11 cellular contexts compared by ENCODE assay signal in genomic region chr4:98546910-98547544, GRCh38.
A peak's percentile ranks its signal among the peaks of the same experiment; 100 is the strongest.
DNase-seq lines count a peak whose midpoint lies in the region; ATAC-seq and TF ChIP-seq lines count a peak whose summit lies in the region.
"Had no signal": no experiment of that assay in that cellular context is flagged by ENCODE, and none has a peak within 500 bp of the region (broad histone marks: within the 10 kb centered on the region; RNA-seq: fewer than 3 reads in every experiment).

No MANE protein-coding gene starts in this region.

- H2AFZ ChIP-seq in DND-41 (ENCODE audit: low read depth, low read length): peak overlapping the region; percentile 17; the same call in 1 of the 2 replicates

- H3K79me2 ChIP-seq in DND-41 (ENCODE audit: insufficient read depth, low read length): no peaks in the 10 kb centered on the region

- no peaks in the 10 kb centered on the region for H3K9me3 ChIP-seq in DND-41 (ENCODE audit: insufficient read depth, low read length, severe bottlenecking)
- H3K9me3 ChIP-seq in left ventricle myocardium inferior (replicated peaks): peaks cover 9% of the 10 kb centered on the region
- no peaks in the 10 kb centered on the region for H3K9me3 ChIP-seq in body of pancreas

- H3K27me3 ChIP-seq in DND-41 (ENCODE audit: insufficient read depth, low read length, poor library complexity): no peaks in the 10 kb centered on the region
- no peaks in the 10 kb centered on the region for H3K27me3 ChIP-seq in left ventricle myocardium inferior (ENCODE audit: low read depth)
- no peaks in the 10 kb centered on the region for H3K27me3 ChIP-seq in body of pancreas

- no peak for ATAC-seq in DND-41 (ENCODE audit: insufficient read depth, low read depth)
- no peak for ATAC-seq in body of pancreas
- no peak for ATAC-seq in HG02852 (IDR thresholded peaks at IDR 0.05; ENCODE audit: unreplicated experiment)

- TF ChIP-seq CTCF in DND-41 (IDR thresholded peaks at IDR 0.05; ENCODE audit: borderline replicate concordance, extremely low read depth, low read length, poor library complexity, severe bottlenecking) (no peak), astrocyte of the cerebellum (IDR thresholded peaks at IDR 0.05; ENCODE audit: low read depth, low read length, missing control alignments) (peak; percentile 38), left ventricle myocardium inferior (IDR thresholded peaks at IDR 0.05; ENCODE audit: borderline replicate concordance) (no peak), body of pancreas (IDR thresholded peaks at IDR 0.05) (no peak)

- no peak overlapping the region for H3K27ac ChIP-seq in DND-41 (ENCODE audit: low read length)
- peak overlapping the region; percentile 18 for H3K27ac ChIP-seq in left ventricle myocardium inferior (replicated peaks)
- H3K27ac ChIP-seq in body of pancreas: no peak overlapping the region

- DNase-seq in DND-41: no peak
- DNase-seq in astrocyte of the cerebellum (ENCODE audit: low read depth): peak; percentile 63
- DNase-seq in left ventricle myocardium inferior: no peak
- peak; percentile 65 for DNase-seq in retina
- DNase-seq in activated CD8-positive, alpha-beta memory T cell treated with anti-CD3 and anti-CD28 coated beads, Interleukin-2, amount 50 U/mL, for 4 hours: no peak
- DNase-seq in NCI-H128 (lab: John Stamatoyannopoulos, UW; ENCODE audit: unreplicated experiment): no peak
- DNase-seq in body of pancreas: no peak
- DNase-seq: activated CD4-positive, CD25-positive, alpha-beta regulatory T cell treated with anti-CD3 and anti-CD28 coated beads, Interleukin-2, amount 50 U/mL, for 72 hours; DMS53; NCI-H146 had no signal

- H3K36me3 ChIP-seq in DND-41 (ENCODE audit: insufficient read depth, low read length) (no peaks in the 10 kb centered on the region), left ventricle myocardium inferior (no peaks in the 10 kb centered on the region), body of pancreas (replicated peaks in 1 of 2; ENCODE audit: insufficient read depth in 1 of 2, low read depth in 2 of 2) (no peaks in the 10 kb centered on the region)

- no peak for TF ChIP-seq POLR2A in body of pancreas (IDR thresholded peaks at IDR 0.05)

- H3K4me3 ChIP-seq in DND-41 (ENCODE audit: low read depth in 1 of 2, low read length in 2 of 2): no peak overlapping the region
- H3K4me3 ChIP-seq in astrocyte of the cerebellum (ENCODE audit: low read depth, low read length): peak overlapping the region; percentile 35
- H3K4me3 ChIP-seq in left ventricle myocardium inferior: peak overlapping the region; percentile 53
- no peak overlapping the region for H3K4me3 ChIP-seq in body of pancreas

- intact Hi-C loops in left ventricle myocardium inferior (cut with micrococcal nuclease) (no loop called here), body of pancreas (cut with DNase I) (no loop called here)

- H3K4me1 ChIP-seq in DND-41 (ENCODE audit: insufficient read depth, low read length) (no peaks in the 10 kb centered on the region), left ventricle myocardium inferior (peaks cover 10% of the 10 kb centered on the region), body of pancreas (no peaks in the 10 kb centered on the region)

- no peaks in the 10 kb centered on the region for H4K20me1 ChIP-seq in DND-41 (ENCODE audit: insufficient read depth, low read length)

- 73% methylated on average over 16 of the region's 16 CpGs for WGBS in body of pancreas, 2 donors

- H3K9ac ChIP-seq in DND-41 (ENCODE audit: low read depth, low read length): no peak overlapping the region

- no peak overlapping the region for H3K4me2 ChIP-seq in DND-41 (ENCODE audit: insufficient read depth, low read length)

- in situ Hi-C loops in astrocyte of the cerebellum (cut with HindIII; ENCODE audit: low sequenced_read_pairs): no loop called here

Comparison
In these comparisons a context has a peak if more than half of its experiments do, and no peak if none do; other contexts are left out.
1. DNase-seq: peak in astrocyte of the cerebellum (single experiment) and retina (single experiment); none in DND-41 (single experiment), left ventricle myocardium inferior (single experiment), activated CD8-positive, alpha-beta memory T cell treated with anti-CD3 and anti-CD28 coated beads, Interleukin-2, amount 50 U/mL, for 4 hours (single experiment), NCI-H128 (single experiment) and body of pancreas (0 of 4).
2. H3K4me3 ChIP-seq: peak in astrocyte of the cerebellum (single experiment) and left ventricle myocardium inferior (single experiment); none in DND-41 (0 of 2) and body of pancreas (0 of 2).